Comparison of ENCODE assay signal across 23 cellular contexts in genomic region chrX:106976416-106976815, GRCh38. TPM values are rescaled to one million over a fixed set of nuclear protein-coding genes. Genes with fewer than 3 reads are reported as not detected.
DNase-seq lines count a peak whose midpoint lies in the region; ATAC-seq and TF ChIP-seq lines count a peak whose summit lies in the region.
"Had no signal": no experiment of that assay in that cellular context is flagged by ENCODE, and none has a peak within 500 bp of the region (broad histone marks: within the 10 kb centered on the region; RNA-seq: fewer than 3 reads in every experiment).

No MANE protein-coding gene starts in this region.

- H3K27ac Mint-ChIP-seq in MCF 10A (ENCODE audit: low read depth, unreplicated experiment) (no peak overlapping the region), WTC11 (no peak overlapping the region)
- no peak overlapping the region for H3K27ac Mint-ChIP-seq in effector memory CD8-positive, alpha-beta T cell
- H3K27ac Mint-ChIP-seq: CD4-positive, alpha-beta memory T cell; HFFc6 had no signal

- CTCF ChIA-PET in MCF 10A (lab: Yijun Ruan, JAX): no interaction called here
- CTCF ChIA-PET in mammary epithelial cell (lab: Charles Lee; ENCODE audit: low non-redundant PET): no interaction called here
- CTCF ChIA-PET in WTC11 (lab: Charles Lee): no interaction called here

- H3K27me3 ChIP-seq in breast epithelium (peaks cover 0 to 26% of the 10 kb centered on the region in 2 donors), mammary epithelial cell (ENCODE audit: insufficient read depth, low read length) (peaks cover 5% of the 10 kb centered on the region), left lung (peaks cover 0 to 5% of the 10 kb centered on the region in 2 donors)

- WGBS in mammary epithelial cell (ENCODE audit: low coverage, missing lambda C conversion rate): 47% methylated on average over 3 of the region's 3 CpGs

- no peak overlapping the region for H3K4me3 ChIP-seq in breast epithelium
- H3K4me3 ChIP-seq in mammary epithelial cell (replicated peaks in 1 of 3; ENCODE audit: insufficient read depth in 1 of 3, low read depth in 2 of 3, low read length in 3 of 3): no peak overlapping the region
- H3K4me3 ChIP-seq in left lung: no peak overlapping the region
- H3K4me3 ChIP-seq: HAP-1 had no signal

- no peak for TF ChIP-seq CTCF in MCF 10A (IDR thresholded peaks at IDR 0.05; ENCODE audit: unreplicated experiment)
- TF ChIP-seq CTCF in breast epithelium (IDR thresholded peaks at IDR 0.05): no peak
- no peak for TF ChIP-seq CTCF in mammary epithelial cell (conservative IDR thresholded peaks at IDR 0.05 in 1 of 2, IDR thresholded peaks at IDR 0.05 in 1 of 2; ENCODE audit: extremely low read depth in 1 of 2, insufficient read depth in 1 of 2, low read depth in 1 of 2, low read length in 2 of 2)
- no peak for TF ChIP-seq CTCF in left lung (IDR thresholded peaks at IDR 0.05)
- no peak for TF ChIP-seq CTCF in WTC11 (IDR thresholded peaks at IDR 0.05)

- no peak overlapping the region for H3K4me2 ChIP-seq in mammary epithelial cell (ENCODE audit: insufficient read depth, low read depth, low read length)

- dilution Hi-C loops in mammary epithelial cell (cut with HindIII; ENCODE audit: low sequenced_read_pairs): no loop called here

- H3K9ac ChIP-seq in mammary epithelial cell (ENCODE audit: insufficient read depth, low read length): no peak overlapping the region

- no peaks in the 10 kb centered on the region for H3K79me2 ChIP-seq in mammary epithelial cell (ENCODE audit: insufficient read depth, low read length)

- H3K27me3 Mint-ChIP-seq in MCF 10A (ENCODE audit: insufficient read depth, unreplicated experiment): peaks cover 78% of the 10 kb centered on the region
- H3K27me3 Mint-ChIP-seq in WTC11 (ENCODE audit: low read depth): no peaks in the 10 kb centered on the region
- no peaks in the 10 kb centered on the region for H3K27me3 Mint-ChIP-seq in effector memory CD8-positive, alpha-beta T cell
- H3K27me3 Mint-ChIP-seq: CD4-positive, alpha-beta memory T cell had no signal

- H3K4me3 Mint-ChIP-seq in MCF 10A (ENCODE audit: unreplicated experiment) (no peak overlapping the region), WTC11 (no peak overlapping the region)
- H3K4me3 Mint-ChIP-seq in effector memory CD8-positive, alpha-beta T cell: no peak overlapping the region
- H3K4me3 Mint-ChIP-seq: CD4-positive, alpha-beta memory T cell; HFFc6 had no signal

- H3K9me3 ChIP-seq in breast epithelium: no peaks in the 10 kb centered on the region
- H3K9me3 ChIP-seq in mammary epithelial cell (replicated peaks; ENCODE audit: insufficient read depth, low read length): no peaks in the 10 kb centered on the region
- no peaks in the 10 kb centered on the region for H3K9me3 ChIP-seq in left lung
- H3K9me3 ChIP-seq: HAP-1 had no signal

- no peaks in the 10 kb centered on the region for H4K20me1 ChIP-seq in mammary epithelial cell (ENCODE audit: insufficient read depth, low read length)

- intact Hi-C loops in MCF 10A (cut with micrococcal nuclease) (no loop called here), breast epithelium (cut with DNase I; ENCODE audit: low total_unique reads) (no loop called here), mammary epithelial cell (cut with micrococcal nuclease) (no loop called here), left lung (cut with DNase I) (no loop called here)

- POLR2A ChIA-PET in MCF 10A (lab: Yijun Ruan, JAX) (interaction anchor here (1.1 kb wide), 1 partner anchor 10 kb away, joined by 3 read pairs; no protein-coding TSS in a partner anchor), WTC11 (lab: Charles Lee) (no interaction called here)

- in situ Hi-C loops in mammary epithelial cell (cut with MboI; ENCODE audit: low sequenced_read_pairs in 2 of 2): no loop called here

- no peak for TF ChIP-seq POLR2A in breast epithelium (IDR thresholded peaks at IDR 0.05)

- BruUV-seq in MCF 10A (replicated peaks; lab: Mats Ljungman, UMichigan): no TSS peak
- no TSS peak for BruUV-seq in mammary epithelial cell (replicated peaks; lab: Mats Ljungman, UMichigan)

- no peaks in the 10 kb centered on the region for H3K9me3 Mint-ChIP-seq in MCF 10A (ENCODE audit: unreplicated experiment)
- no peaks in the 10 kb centered on the region for H3K9me3 Mint-ChIP-seq in WTC11
- no peaks in the 10 kb centered on the region for H3K9me3 Mint-ChIP-seq in effector memory CD8-positive, alpha-beta T cell
- H3K9me3 Mint-ChIP-seq: CD4-positive, alpha-beta memory T cell; HFFc6 had no signal

- H3K27ac ChIP-seq in breast epithelium (no peak overlapping the region), mammary epithelial cell (ENCODE audit: insufficient read depth, low read depth, low read length) (no peak overlapping the region), left lung (no peak overlapping the region)
- H3K27ac ChIP-seq: 22Rv1 had no signal

- H3K36me3 Mint-ChIP-seq in MCF 10A (ENCODE audit: insufficient read depth, unreplicated experiment) (peaks cover 6% of the 10 kb centered on the region), WTC11 (no peaks in the 10 kb centered on the region)
- peaks cover 2% of the 10 kb centered on the region for H3K36me3 Mint-ChIP-seq in effector memory CD8-positive, alpha-beta T cell (ENCODE audit: insufficient read depth)

- H3K4me1 ChIP-seq in breast epithelium: no peaks in the 10 kb centered on the region
- no peaks in the 10 kb centered on the region for H3K4me1 ChIP-seq in mammary epithelial cell (ENCODE audit: insufficient read depth, low read length)
- no peaks in the 10 kb centered on the region for H3K4me1 ChIP-seq in left lung

- ATAC-seq in left lung (peak; percentile 85), WTC11 (no peak)
- ATAC-seq in effector memory CD8-positive, alpha-beta T cell (replicated peaks): no peak

- H3K36me3 ChIP-seq in breast epithelium: no peaks in the 10 kb centered on the region
- H3K36me3 ChIP-seq in mammary epithelial cell (ENCODE audit: insufficient read depth, low read length): no peaks in the 10 kb centered on the region
- no peaks in the 10 kb centered on the region for H3K36me3 ChIP-seq in left lung

- H3K4me1 Mint-ChIP-seq in MCF 10A (ENCODE audit: insufficient read depth, unreplicated experiment): no peaks in the 10 kb centered on the region
- H3K4me1 Mint-ChIP-seq in WTC11: no peaks in the 10 kb centered on the region
- no peaks in the 10 kb centered on the region for H3K4me1 Mint-ChIP-seq in effector memory CD8-positive, alpha-beta T cell (ENCODE audit: low read depth in 2 of 2)
- H3K4me1 Mint-ChIP-seq: CD4-positive, alpha-beta memory T cell had no signal

- no peak overlapping the region for H2AFZ ChIP-seq in mammary epithelial cell (ENCODE audit: low read depth, low read length)

- DNase-seq in MCF 10A (ENCODE audit: unreplicated experiment) (peak; percentile 64), breast epithelium (ENCODE audit: low spot score in 2 of 2) (no peak), mammary epithelial cell (peak; percentile 29), left lung (no peak), WTC11 (ENCODE audit: low spot score) (no peak), globus pallidus (ENCODE audit: low spot score) (no peak)
- no peak for DNase-seq in stimulated activated CD4-positive, alpha-beta T cell treated with anti-CD3 and anti-CD28 coated beads, Interleukin-12 subunit alpha, Interleukin-12 subunit beta, amount 100 ng/mL, for 4 hours
- DNase-seq in effector memory CD8-positive, alpha-beta T cell: no peak
- DNase-seq: C1 segment of cervical spinal cord; Calu3; CD4-positive, alpha-beta memory T cell; COR-L47; DMS53; DMS79 treated with DMSO at 0.1 percent for 48 hours; GF-D8; GOT3; HFFc6 had no signal

TF ChIP-seq in WTC11, 78 proteins besides CTCF, POLR2A, EP300 and RAD21:
- TF ChIP-seq NFYB (CRISPR knock-in tag; conservative IDR thresholded peaks at IDR 0.05; ENCODE audit: low read depth): no peak
- TF ChIP-seq ZNF232 (CRISPR knock-in tag; IDR thresholded peaks at IDR 0.05): no peak
- no peak for TF ChIP-seq E2F1 (CRISPR knock-in tag; IDR thresholded peaks at IDR 0.05)
- no peak for TF ChIP-seq CDX4 (CRISPR knock-in tag; IDR thresholded peaks at IDR 0.05; ENCODE audit: borderline replicate concordance)
- no peak for TF ChIP-seq TCF7 (CRISPR knock-in tag; IDR thresholded peaks at IDR 0.05; ENCODE audit: low read depth)
- TF ChIP-seq PREB (CRISPR knock-in tag; IDR thresholded peaks at IDR 0.05; ENCODE audit: borderline replicate concordance): no peak
- no peak for TF ChIP-seq OVOL2 (CRISPR knock-in tag; IDR thresholded peaks at IDR 0.05; ENCODE audit: borderline replicate concordance)

RNA-seq across cellular contexts. Expression of gene MORC4, which starts 23.6 kb away (rescaled TPM):
- total RNA-seq in MCF 10A (2022) (23.0 and 23.8 TPM in 2 replicates), breast epithelium (10 to 100 TPM; 17.3 to 19.7 (median 18.2) TPM), mammary epithelial cell (10 to 100 TPM; 28.1 to 32.5 TPM), left lung (10 to 100 TPM; 12.8 to 26.2 TPM), WTC11 (2021) (2.8 to 4.6 TPM (median 3.0 TPM) in 3 replicates)
- 13.7 TPM for polyA plus RNA-seq in mammary epithelial cell
- 22.2 TPM for polyA minus RNA-seq in mammary epithelial cell

RNA-seq across cellular contexts. Expression of gene CLDN2, which starts 56.2 kb away (rescaled TPM):
- total RNA-seq in MCF 10A (2022): not detected in 2 replicates
- total RNA-seq in breast epithelium: under 1 TPM in 2 of 3 donors, not detected in 1; 0.32 to 0.33 TPM
- total RNA-seq in mammary epithelial cell: not detected
- polyA plus RNA-seq in mammary epithelial cell: not detected
- not detected for polyA minus RNA-seq in mammary epithelial cell
- total RNA-seq in left lung: 1 to 10 TPM in 1 of 2 donors, under 1 TPM in 1; 0.16 to 2.9 TPM
- total RNA-seq in WTC11 (2021): 0.11 TPM in 1 of 3 replicates, not detected in the others
- total RNA-seq: A673; CD4-positive, alpha-beta memory T cell; Daoy; G401; HFFc6 had no signal
- polyA plus RNA-seq: BJ had no signal

Comparison
In these comparisons a context has a peak if more than half of its experiments do, and no peak if none do; other contexts are left out.
1. DNase-seq: peak in MCF 10A (single experiment) and mammary epithelial cell (single experiment); none in breast epithelium (0 of 2), left lung (0 of 2), WTC11 (single experiment), stimulated activated CD4-positive, alpha-beta T cell treated with anti-CD3 and anti-CD28 coated beads, Interleukin-12 subunit alpha, Interleukin-12 subunit beta, amount 100 ng/mL, for 4 hours (single experiment), effector memory CD8-positive, alpha-beta T cell (0 of 3) and globus pallidus (single experiment).